8 cellular contexts compared by ENCODE assay signal in genomic region chr3:40780801-40781406, GRCh38.
DNase-seq lines count a peak whose midpoint lies in the region; ATAC-seq and TF ChIP-seq lines count a peak whose summit lies in the region.
"Had no signal": no experiment of that assay in that cellular context is flagged by ENCODE, and none has a peak within 500 bp of the region (broad histone marks: within the 10 kb centered on the region; RNA-seq: fewer than 3 reads in every experiment).

No MANE protein-coding gene starts in this region.

- peak overlapping the region; percentile 55 for H2AFZ ChIP-seq in PC-3 (ENCODE audit: low read length)

- H3K9ac ChIP-seq in PC-3 (ENCODE audit: low read length) (no peak overlapping the region), mucosa of rectum (ENCODE audit: low read depth in 1 of 2, low read length in 2 of 2) (no peak overlapping the region)

- H3K9me2 ChIP-seq in PC-3 (replicated peaks; ENCODE audit: low read length) = no peaks in the 10 kb centered on the region

- H3K36me3 Mint-ChIP-seq in effector memory CD8-positive, alpha-beta T cell (ENCODE audit: insufficient read depth) = no peaks in the 10 kb centered on the region

- H3K27me3 Mint-ChIP-seq in effector memory CD8-positive, alpha-beta T cell = peaks cover 25 to 33% of the 10 kb centered on the region in 2 donors

- TF ChIP-seq POLR2A in upper lobe of left lung (IDR thresholded peaks at IDR 0.05) = no peak

- POLR2A ChIA-PET in PC-3 (lab: Charles Lee; ENCODE audit: unreplicated experiment) = no interaction called here

- no peak overlapping the region for H3K27ac Mint-ChIP-seq in effector memory CD8-positive, alpha-beta T cell

- H3K27ac ChIP-seq in PC-3 (ENCODE audit: low read length) (no peak overlapping the region), mucosa of rectum (ENCODE audit: low read depth in 2 of 2, low read length in 2 of 2) (peak overlapping the region; percentile 33 to 57), upper lobe of left lung (peak overlapping the region; percentile 61 to 79 (median 78))

- ATAC-seq in PC-3 (no peak), esophagus mucosa (peak; percentile 51), upper lobe of left lung (ENCODE audit: low FRiP score in 2 of 2) (peak; percentile 46 to 75), GM19035 (IDR thresholded peaks at IDR 0.05; ENCODE audit: unreplicated experiment) (no peak)
- no peak for ATAC-seq in effector memory CD8-positive, alpha-beta T cell (replicated peaks)

- no peaks in the 10 kb centered on the region for H3K9me3 Mint-ChIP-seq in effector memory CD8-positive, alpha-beta T cell

- intact Hi-C loops in PC-3 (cut with micrococcal nuclease) = no loop called here

- H3K4me2 ChIP-seq in PC-3 (ENCODE audit: low read length) = peak overlapping the region; percentile 47

- H3K4me1 ChIP-seq in PC-3 (ENCODE audit: insufficient read depth, low read length) (peaks cover 12% of the 10 kb centered on the region), mucosa of rectum (ENCODE audit: control insufficient read depth in 2 of 2, insufficient read depth in 2 of 2, low read length in 2 of 2) (peaks cover 0 to 4% of the 10 kb centered on the region in 2 donors), upper lobe of left lung (peaks cover 15 to 22% (median 18%) of the 10 kb centered on the region in 4 donors)

- no peaks in the 10 kb centered on the region for H3K79me2 ChIP-seq in PC-3 (ENCODE audit: low read length)

- DNase-seq in PC-3 (peak; percentile 22), upper lobe of left lung (peak; percentile 36 to 56), A172 (ENCODE audit: low spot score) (no peak)
- no peak for DNase-seq in effector memory CD8-positive, alpha-beta T cell
- DNase-seq: amniotic stem cell had no signal

- H3K9me3 ChIP-seq in PC-3 (ENCODE audit: low read length) (no peaks in the 10 kb centered on the region), mucosa of rectum (ENCODE audit: control insufficient read depth in 2 of 2, low read length in 2 of 2) (no peaks in the 10 kb centered on the region), upper lobe of left lung (no peaks in the 10 kb centered on the region)

- WGBS in upper lobe of left lung, 2 donors = 16 to 22% methylated on average over 17 of the region's 17 CpGs

- CTCF ChIA-PET in PC-3 (lab: Charles Lee) = no interaction called here

- H3K27me3 ChIP-seq in PC-3 (ENCODE audit: low read length) (peaks cover 21% of the 10 kb centered on the region), mucosa of rectum (ENCODE audit: control insufficient read depth in 2 of 2, insufficient read depth in 2 of 2, low read length in 2 of 2) (no peaks in the 10 kb centered on the region), upper lobe of left lung (no peaks in the 10 kb centered on the region)

- TF ChIP-seq EP300 in upper lobe of left lung (IDR thresholded peaks at IDR 0.05) = no peak

- no TSS peak for BruUV-seq in PC-3 (replicated peaks; lab: Mats Ljungman, UMichigan)

- H4K20me1 ChIP-seq in PC-3 (ENCODE audit: low read length) = no peaks in the 10 kb centered on the region

- H3K4me3 ChIP-seq in PC-3 (ENCODE audit: low read length) = no peak overlapping the region; the same call in 1 of the 2 replicates
- H3K4me3 ChIP-seq in mucosa of rectum (ENCODE audit: low read length in 2 of 2) = no peak overlapping the region
- peak overlapping the region in 3 of 4 donors; percentile 21 to 34 (median 24) for H3K4me3 ChIP-seq in upper lobe of left lung

- TF ChIP-seq CTCF in PC-3 (conservative IDR thresholded peaks at IDR 0.05; ENCODE audit: low read depth, low read length) (no peak), upper lobe of left lung (IDR thresholded peaks at IDR 0.05) (no peak)

- no peak overlapping the region for H3K4me3 Mint-ChIP-seq in effector memory CD8-positive, alpha-beta T cell

- no peaks in the 10 kb centered on the region for H3F3A ChIP-seq in PC-3 (ENCODE audit: low read length, unreplicated experiment)

- no peaks in the 10 kb centered on the region for H3K4me1 Mint-ChIP-seq in effector memory CD8-positive, alpha-beta T cell (ENCODE audit: low read depth in 2 of 2)

- H3K36me3 ChIP-seq in PC-3 (ENCODE audit: low read depth, low read length) (no peaks in the 10 kb centered on the region), mucosa of rectum (ENCODE audit: control insufficient read depth in 2 of 2, insufficient read depth in 2 of 2, low read length in 2 of 2) (no peaks in the 10 kb centered on the region), upper lobe of left lung (no peaks in the 10 kb centered on the region)

Comparison
In these comparisons a context has a peak if more than half of its experiments do, and no peak if none do; other contexts are left out.
1. ATAC-seq: peak in esophagus mucosa (single experiment) and upper lobe of left lung (2 of 2); none in PC-3 (single experiment), GM19035 (single experiment) and effector memory CD8-positive, alpha-beta T cell (single experiment).
2. DNase-seq: peak in PC-3 (single experiment) and upper lobe of left lung (2 of 2); none in effector memory CD8-positive, alpha-beta T cell (0 of 3) and A172 (single experiment).
3. H3K4me3 ChIP-seq: peak in upper lobe of left lung (3 of 4); none in PC-3 (single experiment) and mucosa of rectum (0 of 2).